ENCODE assay signal across 8 cellular contexts in the genomic region with DNA sequence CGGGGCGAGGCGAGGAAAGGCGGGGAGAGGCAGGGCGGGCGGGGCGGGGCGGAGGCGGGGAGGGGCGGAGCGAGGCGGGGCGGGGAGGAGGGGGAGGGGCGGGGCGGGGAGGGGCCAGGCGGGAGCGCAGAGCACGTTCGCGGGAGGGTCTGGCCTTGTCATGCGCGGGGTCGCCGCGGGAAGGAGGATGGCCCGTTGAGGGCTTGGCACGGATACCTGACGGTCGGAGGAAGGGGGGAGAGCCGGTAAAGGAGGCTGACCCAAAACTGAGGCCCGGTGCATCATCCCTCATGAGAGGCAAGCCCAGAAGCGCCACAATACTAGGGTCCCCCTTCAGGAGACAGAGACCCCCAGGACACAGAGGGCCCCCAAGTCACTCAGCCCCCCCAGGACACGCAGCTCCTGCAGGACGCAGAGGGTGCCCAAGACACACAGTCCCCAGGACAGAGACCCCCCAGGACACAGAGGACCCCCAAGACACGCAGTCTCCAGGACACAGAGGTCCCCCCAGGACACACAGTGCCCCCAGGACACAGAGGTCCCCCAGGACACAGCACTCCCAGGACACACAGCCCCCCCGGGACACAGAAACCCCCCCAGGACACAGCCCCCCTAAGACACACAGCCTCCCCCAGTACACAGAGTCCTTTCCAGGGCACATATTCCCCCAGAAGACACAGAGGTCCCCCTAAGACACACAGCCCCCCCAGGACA. TPM values are rescaled to one million over a fixed set of nuclear protein-coding genes. Genes with fewer than 3 reads are reported as not detected.
DNase-seq lines count a peak whose midpoint lies in the region; ATAC-seq and TF ChIP-seq lines count a peak whose summit lies in the region.

No MANE protein-coding gene starts in this region.

- WGBS in thyroid gland, 2 donors: 7 to 19% methylated on average over 17 to 20 of the region's 36 CpGs

- H3K4me2 ChIP-seq in PC-9: peak overlapping the region; percentile 68

- H3K4me1 ChIP-seq in PC-9 (replicated peaks; ENCODE audit: insufficient read depth) (no peaks in the 10 kb centered on the region; the same call in 1 of the 2 replicates), lower lobe of right lung (peaks cover 24% of the 10 kb centered on the region), thyroid gland (peaks cover 13 to 14% of the 10 kb centered on the region in 2 donors)

- H3K9me3 Mint-ChIP-seq in chondrocyte (ENCODE audit: low read depth): no peaks in the 10 kb centered on the region

- TF ChIP-seq POLR2A in thyroid gland (IDR thresholded peaks at IDR 0.05): no peak

- peaks cover 21% of the 10 kb centered on the region for H3K4me1 Mint-ChIP-seq in chondrocyte (ENCODE audit: low read depth)

- TF ChIP-seq CTCF in AG04449 (IDR thresholded peaks at IDR 0.05; ENCODE audit: insufficient read depth, low read length, missing control alignments) (no peak), GM10266 (IDR thresholded peaks at IDR 0.05; ENCODE audit: control insufficient read depth, insufficient read depth, low read depth, missing control alignments) (no peak), PC-9 (conservative IDR thresholded peaks at IDR 0.05) (no peak), chondrocyte (IDR thresholded peaks at IDR 0.05) (no peak), lower lobe of right lung (IDR thresholded peaks at IDR 0.05) (no peak), thyroid gland (IDR thresholded peaks at IDR 0.05) (no peak)

- POLR2A ChIA-PET in AG04449 (lab: Yijun Ruan, JAX) (no interaction called here), PC-9 (lab: Charles Lee; ENCODE audit: unreplicated experiment) (no interaction called here)

- H3K79me2 ChIP-seq in PC-9 (ENCODE audit: low read depth): peaks cover 40% of the 10 kb centered on the region

- H4K20me1 ChIP-seq in PC-9 (ENCODE audit: insufficient read depth): peaks cover 36% of the 10 kb centered on the region

- no peak overlapping the region for H3K27ac Mint-ChIP-seq in chondrocyte (ENCODE audit: unreplicated experiment)

- H3K9me2 ChIP-seq in PC-9 (ENCODE audit: insufficient read depth): no peaks in the 10 kb centered on the region

- peaks cover 8% of the 10 kb centered on the region; the same call in 1 of the 2 replicates for H3F3A ChIP-seq in PC-9 (ENCODE audit: insufficient read depth, low read depth)

- H3K4me3 ChIP-seq in AG04449 (ENCODE audit: low read depth, low read length): peak overlapping the region; percentile 68
- H3K4me3 ChIP-seq in PC-9: peak overlapping the region; percentile 40; the same call in 1 of the 2 replicates
- peak overlapping the region; percentile 53 for H3K4me3 ChIP-seq in lower lobe of right lung
- peak overlapping the region in 1 of 3 donors; percentile 19 for H3K4me3 ChIP-seq in thyroid gland (replicated peaks in 1 of 3)

- CTCF ChIA-PET in AG04449 (lab: Yijun Ruan, JAX): interaction anchor here (1.4 kb wide), 1 partner anchor 20 kb away, joined by 6 read pairs; no protein-coding TSS in a partner anchor
- CTCF ChIA-PET in PC-9 (lab: Charles Lee): no interaction called here

- H3K27ac ChIP-seq in PC-9 (no peak overlapping the region), lower lobe of right lung (no peak overlapping the region), thyroid gland (peak overlapping the region in 2 of 3 donors; percentile 49 to 74)

- DNase-seq in AG04449 (ENCODE audit: low read depth, low spot score) (no peak), GM10266 (ENCODE audit: extremely low spot score) (peak; percentile 80), PC-9 (peak in 1 of 2 experiments; percentile 45), chondrocyte (ENCODE audit: low spot score) (no peak), lower lobe of right lung (peak; percentile 78), thyroid gland (peak; percentile 27 to 52), inferior parietal cortex (ENCODE audit: extremely low spot score) (no peak)

- no peaks in the 10 kb centered on the region for H3K36me3 ChIP-seq in PC-9 (ENCODE audit: low read depth)
- H3K36me3 ChIP-seq in lower lobe of right lung: peaks cover 6% of the 10 kb centered on the region
- peaks cover 0 to 3% of the 10 kb centered on the region in 2 donors for H3K36me3 ChIP-seq in thyroid gland

- BruUV-seq in PC-9 (replicated peaks; lab: Mats Ljungman, UMichigan): no TSS peak

- no peaks in the 10 kb centered on the region for H3K36me3 Mint-ChIP-seq in chondrocyte (ENCODE audit: low read depth)

- H3K27me3 Mint-ChIP-seq in chondrocyte (ENCODE audit: low read depth): no peaks in the 10 kb centered on the region

- intact Hi-C loops in PC-9 (cut with micrococcal nuclease; ENCODE audit: unreplicated experiment) (loop anchor here (1.0 to 10.0 kb wide), 2 partner anchors 66 to 103 kb away; a partner anchor contains a TSS), lower lobe of right lung (cut with DNase I) (no loop called here), thyroid gland (cut with DNase I) (loop anchor here (5.0 kb wide), 1 partner anchor 68 kb away; a partner anchor contains a TSS)

- no peaks in the 10 kb centered on the region for H3K9me3 ChIP-seq in PC-9 (ENCODE audit: insufficient read depth, low read depth)
- no peaks in the 10 kb centered on the region for H3K9me3 ChIP-seq in lower lobe of right lung
- H3K9me3 ChIP-seq in thyroid gland: no peaks in the 10 kb centered on the region

- no peaks in the 10 kb centered on the region for H3K27me3 ChIP-seq in PC-9 (ENCODE audit: insufficient read depth, low read depth)
- no peaks in the 10 kb centered on the region for H3K27me3 ChIP-seq in lower lobe of right lung (ENCODE audit: low read depth)
- H3K27me3 ChIP-seq in thyroid gland: no peaks in the 10 kb centered on the region

- peak overlapping the region; percentile 60 for H3K4me3 Mint-ChIP-seq in chondrocyte (ENCODE audit: unreplicated experiment)

- peak; percentile 13 to 25 for ATAC-seq in lower lobe of right lung
- ATAC-seq in GM19035 (IDR thresholded peaks at IDR 0.05; ENCODE audit: unreplicated experiment): no peak

- no peak overlapping the region for H2AFZ ChIP-seq in PC-9

RNA-seq across cellular contexts. Expression of a gene that starts 0.7 kb away (rescaled TPM):
- total RNA-seq in PC-9 (2021) (65.1 and 84.9 TPM in 2 replicates), chondrocyte (60.4 to 70.0 TPM (median 67.8 TPM) in 3 replicates), lower lobe of right lung (66.1 TPM), thyroid gland (10 to 100 TPM; 79.3 to 95.9 (median 84.2) TPM)

RNA-seq across cellular contexts. Expression of a gene that starts 49.6 kb away (rescaled TPM):
- 7.9 and 11.0 TPM in 2 replicates for total RNA-seq in PC-9 (2021)
- total RNA-seq in chondrocyte: 16.7 to 20.0 TPM (median 20.0 TPM) in 3 replicates
- total RNA-seq in lower lobe of right lung: 10.2 TPM
- total RNA-seq in thyroid gland: 10 to 100 TPM in 2 of 4 donors, 1 to 10 TPM in 2; 6.2 to 19.3 (median 11.3) TPM

Comparison
In these comparisons a context has a peak if more than half of its experiments do, and no peak if none do; other contexts are left out.
1. DNase-seq: peak in GM10266 (single experiment), lower lobe of right lung (single experiment) and thyroid gland (2 of 2); none in AG04449 (single experiment), chondrocyte (single experiment) and inferior parietal cortex (single experiment).
2. H3K27ac ChIP-seq: peak in thyroid gland (2 of 3); none in PC-9 (single experiment) and lower lobe of right lung (single experiment).